In the genomic region with DNA sequence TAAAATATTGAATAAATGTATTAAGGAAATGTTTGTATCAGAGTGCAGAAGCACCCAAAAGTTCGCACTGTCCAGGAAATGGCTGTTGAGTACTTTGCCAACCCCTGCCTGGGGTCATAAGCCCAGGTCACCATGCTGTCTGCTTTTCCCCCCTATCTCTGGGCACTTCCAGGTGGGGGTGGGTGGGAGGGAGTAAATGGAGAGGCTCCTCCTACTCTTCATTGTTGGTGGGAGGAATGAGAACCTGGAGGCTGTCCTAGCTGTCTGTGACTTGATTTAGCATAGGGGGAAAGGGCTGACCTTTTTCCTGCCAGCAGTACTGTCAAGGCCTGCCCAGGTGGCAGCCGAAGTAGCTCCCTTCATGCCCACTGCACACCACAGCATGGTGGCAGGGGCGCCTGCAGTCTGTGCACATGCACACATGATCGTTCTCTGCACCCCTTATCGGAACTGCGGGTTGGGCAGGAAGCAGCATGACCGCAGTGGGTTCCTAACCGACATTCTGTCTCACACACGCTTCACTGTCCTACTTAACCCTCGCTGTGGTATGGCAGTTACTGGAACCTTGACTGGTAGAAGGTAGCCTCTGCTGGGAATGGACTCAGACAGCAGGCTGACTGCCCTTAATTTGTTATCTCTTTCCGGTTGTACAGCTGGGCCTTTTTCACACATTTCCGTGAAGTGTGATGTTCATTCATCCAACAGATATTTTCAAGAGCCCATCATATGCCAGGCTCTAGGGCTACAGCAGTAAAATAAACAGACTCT, we compare ENCODE assay signal across 8 cellular contexts. TPM values are rescaled to one million over a fixed set of nuclear protein-coding genes. Genes with fewer than 3 reads are reported as not detected.
DNase-seq lines count a peak whose midpoint lies in the region; ATAC-seq and TF ChIP-seq lines count a peak whose summit lies in the region.

No MANE protein-coding gene starts in this region.

- peaks cover 95% of the 10 kb centered on the region for H3K4me1 ChIP-seq in BLaER1

- DNase-seq in GM20000 (ENCODE audit: low spot score) (peak; percentile 67), HUDEP-2 (lab: John Stamatoyannopoulos, UW; ENCODE audit: unreplicated experiment in 76 of 76) (peak in 73 of 76 experiments; percentile 27 to 88 (median 67)), AG20443 (ENCODE audit: low spot score) (no peak), middle frontal gyrus (ENCODE audit: extremely low spot score, low spot score) (no peak)
- peak; percentile 83 for DNase-seq in activated CD4-positive, alpha-beta T cell treated with anti-CD3 and anti-CD28 coated beads for 48 hours
- peak; percentile 62 for DNase-seq in stimulated activated CD8-positive, alpha-beta memory T cell treated with anti-CD3 and anti-CD28 coated beads, Interleukin-12 subunit alpha, Interleukin-12 subunit beta, amount 100 ng/mL, for 4 hours (ENCODE audit: low read depth)

- peak overlapping the region; percentile 54 for H3K4me3 ChIP-seq in BLaER1

- peak overlapping the region; percentile 97 for H3K4me2 ChIP-seq in BLaER1

- ATAC-seq in esophagus mucosa = peak; percentile 66

- no peaks in the 10 kb centered on the region for H3K9me3 ChIP-seq in BLaER1

- peaks cover 36% of the 10 kb centered on the region; the same call in 1 of the 2 replicates for H4K20me1 ChIP-seq in BLaER1

- TF ChIP-seq CTCF in GM20000 (IDR thresholded peaks at IDR 0.05; ENCODE audit: extremely low read depth, missing control alignments) = no peak

- H3K9ac ChIP-seq in BLaER1 = peak overlapping the region; percentile 75

- H3K27me3 ChIP-seq in BLaER1 = no peaks in the 10 kb centered on the region

- H3K27ac ChIP-seq in BLaER1 = peak overlapping the region; percentile 94

- peaks cover 33% of the 10 kb centered on the region for H3K36me3 ChIP-seq in BLaER1

RNA-seq across cellular contexts. Expression of a gene that starts 41.5 kb away (rescaled TPM):
- total RNA-seq in esophagus mucosa = 9.2 TPM

Comparison
In these comparisons a context has a peak if more than half of its experiments do, and no peak if none do; other contexts are left out.
1. DNase-seq: peak in GM20000 (single experiment), HUDEP-2 (73 of 76), activated CD4-positive, alpha-beta T cell treated with anti-CD3 and anti-CD28 coated beads for 48 hours (single experiment) and stimulated activated CD8-positive, alpha-beta memory T cell treated with anti-CD3 and anti-CD28 coated beads, Interleukin-12 subunit alpha, Interleukin-12 subunit beta, amount 100 ng/mL, for 4 hours (single experiment); none in AG20443 (single experiment) and middle frontal gyrus (single experiment).